In genomic region chr6:165376100-165376499, GRCh38 we compare ENCODE assay signal across 31 cellular contexts.
"Had no signal": no experiment of that assay in that cellular context is flagged by ENCODE, and none has a peak within 500 bp of the region (broad histone marks: within the 10 kb centered on the region; RNA-seq: fewer than 3 reads in every experiment).

No MANE protein-coding gene starts in this region.

- ATAC-seq: activated CD8-positive, alpha-beta T cell treated with anti-CD3 and anti-CD28 coated beads for 36 hours; activated naive CD8-positive, alpha-beta T cell treated with anti-CD3 and anti-CD28 coated beads, Interleukin-2, amount 50 U/mL, for 24 hours; activated T-cell treated with anti-CD3 and anti-CD28 coated beads, Interleukin-2, amount 50 U/mL, for 4 hours; activated T-cell treated with anti-CD3 and anti-CD28 coated beads, Interleukin-2, amount 50 U/mL, for 72 hours; activated T-helper 17 cell treated with anti-CD3 and anti-CD28 coated beads, Interleukin-2, amount 50 U/mL, for 72 hours had no signal

- H3K4me1 ChIP-seq: ascending aorta had no signal

- H3K4me3 ChIP-seq: ascending aorta, cardiac muscle cell had no signal

- H3K27me3 ChIP-seq: ascending aorta, cardiac muscle cell had no signal

- DNase-seq: activated B cell treated with CpG ODN at 0.5 μM for 24 hours; activated CD4-positive, alpha-beta memory T cell treated with anti-CD3 and anti-CD28 coated beads for 36 hours; activated CD4-positive, alpha-beta T cell treated with anti-CD3 and anti-CD28 coated beads for 4 hours; activated CD4-positive, alpha-beta T cell treated with anti-CD3 and anti-CD28 coated beads, Interleukin-2, amount 10 ng/mL, durations not matched to agents 24 days and 14 days; activated CD4-positive, alpha-beta T cell treated with anti-CD3 and anti-CD28 coated beads, Interleukin-2, amount 50 U/mL, for 1 hour; activated CD4-positive, alpha-beta T cell treated with anti-CD3 and anti-CD28 coated beads, Interleukin-2, amount 50 U/mL, for 4 hours; activated CD4-positive, CD25-positive, alpha-beta regulatory T cell treated with anti-CD3 and anti-CD28 coated beads, Interleukin-2, amount 50 U/mL, for 72 hours; activated CD8-positive, alpha-beta memory T cell treated with anti-CD3 and anti-CD28 coated beads, Interleukin-2, amount 50 U/mL, for 4 hours; activated CD8-positive, alpha-beta T cell treated with anti-CD3 and anti-CD28 coated beads for 36 hours; activated effector memory CD4-positive, alpha-beta T cell treated with anti-CD3 and anti-CD28 coated beads, Interleukin-2, amount 50 U/mL, for 16 hours; activated gamma-delta T cell treated with Interleukin-2 at 50 U/mL for 16 hours; activated naive CD4-positive, alpha-beta T cell; activated naive CD4-positive, alpha-beta T cell treated with anti-CD3 and anti-CD28 coated beads for 36 hours; activated naive CD8-positive, alpha-beta T cell treated with anti-CD3 and anti-CD28 coated beads, Interleukin-2, amount 10 ng/mL, durations not matched to agents 7 days and 5 days; activated naive CD8-positive, alpha-beta T cell treated with anti-CD3 and anti-CD28 coated beads, Interleukin-2, amount 50 U/mL, for 24 hours; activated T-cell treated with anti-CD3 and anti-CD28 coated beads for 4 hours; activated T-cell treated with anti-CD3 and anti-CD28 coated beads, Interleukin-2, amount 50 U/mL, for 1 hour; activated T-cell treated with anti-CD3 and anti-CD28 coated beads, Interleukin-2, amount 50 U/mL, for 4 hours; activated T-cell treated with anti-CD3 and anti-CD28 coated beads, Interleukin-2, amount 50 U/mL, for 72 hours; amygdala; anterior cingulate cortex; central memory CD4-positive, alpha-beta T cell; T-helper 1 cell; T-helper 2 cell; T-helper 9 cell had no signal

- FAIRE-seq: bronchial epithelial cell, TTC549 had no signal

- H3K36me3 ChIP-seq: ascending aorta, cardiac muscle cell had no signal

- H3K9me3 ChIP-seq: ascending aorta had no signal

- H3K27ac ChIP-seq: ascending aorta, cardiac muscle cell, VCaP had no signal
